Comparison of ENCODE assay signal across 15 cellular contexts in the genomic region with DNA sequence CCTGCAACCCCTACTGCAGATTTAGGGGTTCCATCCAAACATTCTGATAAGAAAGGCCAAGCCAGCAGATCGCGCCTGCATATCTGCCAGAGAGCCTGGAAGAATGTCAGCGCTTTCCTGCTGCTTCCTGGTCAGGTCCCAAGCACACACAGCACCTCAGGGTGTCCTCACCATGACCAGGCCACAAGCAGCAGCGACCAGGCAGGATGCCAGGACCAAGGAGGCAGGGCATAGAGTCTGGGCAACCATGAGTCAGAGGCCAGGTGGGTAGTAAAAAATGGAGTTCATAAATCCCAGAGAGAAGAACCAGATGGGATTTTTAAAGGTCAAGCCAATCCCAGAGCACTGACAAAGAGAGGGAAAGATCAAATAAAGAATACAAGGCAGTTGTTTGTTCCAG. TPM values are rescaled to one million over a fixed set of nuclear protein-coding genes. Genes with fewer than 3 reads are reported as not detected.
DNase-seq lines count a peak whose midpoint lies in the region; ATAC-seq lines count a peak whose summit lies in the region.
"Had no signal": no experiment of that assay in that cellular context is flagged by ENCODE, and none has a peak within 500 bp of the region (broad histone marks: within the 10 kb centered on the region; RNA-seq: fewer than 3 reads in every experiment).

No MANE protein-coding gene starts in this region.

- in situ Hi-C loops in G401 (cut with HindIII; ENCODE audit: low sequenced_read_pairs), result no loop called here

- no peaks in the 10 kb centered on the region for H3K27me3 ChIP-seq in rectal smooth muscle tissue (ENCODE audit: control insufficient read depth, insufficient read depth, low read length)
- H3K27me3 ChIP-seq in Karpas-422 (ENCODE audit: low read length), result no peaks in the 10 kb centered on the region

- H3K9me3 ChIP-seq in Karpas-422 (ENCODE audit: low read length), result no peaks in the 10 kb centered on the region

- peaks cover 7% of the 10 kb centered on the region for H3K4me1 ChIP-seq in rectal smooth muscle tissue (ENCODE audit: control insufficient read depth, insufficient read depth, low read length)
- no peaks in the 10 kb centered on the region for H3K4me1 ChIP-seq in Karpas-422 (ENCODE audit: low read length)

- ATAC-seq in sciatic nerve, result no peak

- H3K36me3 ChIP-seq in rectal smooth muscle tissue (ENCODE audit: control insufficient read depth, insufficient read depth, low read length) (no peaks in the 10 kb centered on the region), Karpas-422 (ENCODE audit: insufficient read depth, low read length) (no peaks in the 10 kb centered on the region)

- H3K79me2 ChIP-seq in Karpas-422 (ENCODE audit: low read length), result no peaks in the 10 kb centered on the region

- H3K9ac ChIP-seq in rectal smooth muscle tissue (ENCODE audit: low read length) (no peak overlapping the region), Karpas-422 (ENCODE audit: low read length) (no peak overlapping the region)

- H2AFZ ChIP-seq in Karpas-422 (ENCODE audit: low read length), result no peak overlapping the region

- intact Hi-C loops in sciatic nerve (cut with DNase I) (no loop called here), cardiac septum (cut with DNase I) (no loop called here)

- no peak overlapping the region for H3K4me3 ChIP-seq in rectal smooth muscle tissue (ENCODE audit: low read length)
- no peak overlapping the region for H3K4me3 ChIP-seq in Karpas-422 (ENCODE audit: low read length)

- H3K27ac ChIP-seq in rectal smooth muscle tissue (ENCODE audit: low read depth, low read length) (peak overlapping the region; percentile 43), Karpas-422 (ENCODE audit: low read length) (no peak overlapping the region)

- H3K4me2 ChIP-seq in Karpas-422 (ENCODE audit: low read depth, low read length, poor library complexity, severe bottlenecking), result no peak overlapping the region

- no peaks in the 10 kb centered on the region for H4K20me1 ChIP-seq in Karpas-422 (ENCODE audit: insufficient read depth, low read depth, low read length)

- no peaks in the 10 kb centered on the region for H3K9me2 ChIP-seq in Karpas-422 (replicated peaks; ENCODE audit: insufficient read depth, low read length)

- DNase-seq in G401 (ENCODE audit: low spot score), result peak; percentile 71
- peak; percentile 35 for DNase-seq in NCI-H69 (lab: John Stamatoyannopoulos, UW)
- peak; percentile 66 for DNase-seq in cerebellum (ENCODE audit: low spot score)
- DNase-seq in ecto neural progenitor cell (ENCODE audit: low spot score), result no peak
- no peak for DNase-seq in Karpas-422
- DNase-seq in sciatic nerve (ENCODE audit: low spot score), result no peak
- no peak for DNase-seq in cardiac septum (ENCODE audit: low spot score)
- DNase-seq: activated CD4-positive, alpha-beta T cell treated with anti-CD3 and anti-CD28 coated beads for 48 hours; activated effector memory CD4-positive, alpha-beta T cell treated with Interleukin-2 at 50 U/mL for 16 hours; CD4-positive, CD25-positive, alpha-beta regulatory T cell; midbrain; NCI-H1092; NCI-H510A treated with DMSO at 0.1 percent for 48 hours; retina had no signal

RNA-seq across cellular contexts. Expression of a gene that starts 5.5 kb away (rescaled TPM):
- 0.06 and 0.31 TPM in 2 replicates for total RNA-seq in G401 (2014; rRNA removed; shearing (Covaris generic))
- total RNA-seq in cerebellum (42.6 TPM), sciatic nerve (2.6 TPM), cardiac septum (0.19 TPM)
- total RNA-seq in Karpas-422 (2014; rRNA removed; shearing (Covaris generic); ENCODE audit: low replicate concordance), result 0.11 TPM in 1 of 2 replicates, not detected in the other

RNA-seq across cellular contexts. Expression of a gene that starts 13.2 kb away (rescaled TPM):
- 25.0 and 33.5 TPM in 2 replicates for total RNA-seq in G401 (2014; rRNA removed; shearing (Covaris generic))
- 17.4 TPM for total RNA-seq in cerebellum
- 9.2 and 12.0 TPM in 2 replicates for total RNA-seq in Karpas-422 (2014; rRNA removed; shearing (Covaris generic); ENCODE audit: low replicate concordance)
- 178 TPM for total RNA-seq in sciatic nerve
- total RNA-seq in cardiac septum, result 126 TPM

RNA-seq across cellular contexts. Expression of a gene that starts 40.7 kb away (rescaled TPM):
- total RNA-seq in G401 (2014; rRNA removed; shearing (Covaris generic)), result not detected in 2 replicates
- total RNA-seq in cerebellum (1.6 TPM), sciatic nerve (0.22 TPM), cardiac septum (not detected)
- total RNA-seq in Karpas-422 (2014; rRNA removed; shearing (Covaris generic); ENCODE audit: low replicate concordance), result not detected in 2 replicates

RNA-seq across cellular contexts. Expression of a gene that starts 52.1 kb away (rescaled TPM):
- not detected in 2 replicates for total RNA-seq in G401 (2014; rRNA removed; shearing (Covaris generic))
- total RNA-seq in cerebellum (not detected), sciatic nerve (not detected), cardiac septum (not detected)
- not detected in 2 replicates for total RNA-seq in Karpas-422 (2014; rRNA removed; shearing (Covaris generic); ENCODE audit: low replicate concordance)
- total RNA-seq: CD4-positive, CD25-positive, alpha-beta regulatory T cell had no signal

Comparison
In these comparisons a context has a peak if more than half of its experiments do, and no peak if none do; other contexts are left out.
1. DNase-seq: peak in G401 (single experiment), NCI-H69 (single experiment) and cerebellum (single experiment); none in ecto neural progenitor cell (single experiment), Karpas-422 (single experiment), sciatic nerve (single experiment) and cardiac septum (single experiment).
2. RNA of a gene that starts 5.5 kb away (total RNA-seq): 42.6 TPM in cerebellum (single experiment); 2.6 TPM in sciatic nerve (single experiment), 0.06 to 0.31 TPM in G401, 0.19 TPM in cardiac septum (single experiment) and 0.11 TPM in Karpas-422; every median in the first group is over 10 times any median in the second.